Comparison of ENCODE assay signal across 37 cellular contexts in the genomic region with DNA sequence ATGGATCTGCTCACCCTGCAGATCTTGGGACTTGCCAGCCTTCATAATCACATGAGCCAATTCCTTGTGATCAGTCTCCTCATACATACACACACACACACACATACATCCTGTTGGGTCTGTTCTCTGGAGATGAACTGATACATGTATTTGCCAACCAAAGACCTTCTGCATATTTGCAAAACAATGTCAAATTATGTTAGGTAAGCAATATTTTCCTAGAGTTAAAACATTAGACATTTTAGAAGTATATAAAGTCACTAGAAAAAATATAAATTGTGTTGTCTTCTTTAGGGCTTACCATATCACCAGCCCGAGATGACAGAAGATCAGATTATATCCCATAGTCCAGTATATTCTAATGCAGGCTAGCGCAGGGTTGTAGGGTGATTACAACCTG.
"Had no signal": no experiment of that assay in that cellular context is flagged by ENCODE, and none has a peak within 500 bp of the region (broad histone marks: within the 10 kb centered on the region; RNA-seq: fewer than 3 reads in every experiment).

No MANE protein-coding gene starts in this region.

- H3K4me3 Mint-ChIP-seq: activated B cell treated with CpG ODN at 0.5 μM for 24 hours; activated CD4-positive, alpha-beta memory T cell treated with anti-CD3 and anti-CD28 coated beads for 36 hours; activated CD4-positive, alpha-beta T cell treated with anti-CD3 and anti-CD28 coated beads, Interleukin-2, amount 10 ng/mL, durations not matched to agents 24 days and 14 days; activated CD8-positive, alpha-beta T cell treated with anti-CD3 and anti-CD28 coated beads for 36 hours; activated naive CD4-positive, alpha-beta T cell treated with anti-CD3 and anti-CD28 coated beads, Interleukin-2, amount 10 ng/mL, durations not matched to agents 7 days and 5 days; activated naive CD4-positive, alpha-beta T cell treated with anti-CD3 and anti-CD28 coated beads, Interleukin-2, amount 50 U/mL, for 24 hours; activated naive CD8-positive, alpha-beta T cell; activated naive CD8-positive, alpha-beta T cell treated with anti-CD3 and anti-CD28 coated beads, Interleukin-2, amount 10 ng/mL, durations not matched to agents 7 days and 5 days; activated naive CD8-positive, alpha-beta T cell treated with anti-CD3 and anti-CD28 coated beads, Interleukin-2, amount 50 U/mL, for 24 hours; brain; central memory CD8-positive, alpha-beta T cell; T-helper 1 cell treated with Interleukin-12 subunit alpha and Interleukin-12 subunit beta and Interleukin-4 antibody, amounts not matched to agents 30 μg/mL and 1 μg/mL, for 36 hours; T-helper 2 cell treated with Interferon-gamma antibody and Interleukin-4, amounts not matched to agents 5 μg/mL and 100 μg/mL, for 36 hours had no signal

- H3K36me3 Mint-ChIP-seq: activated CD4-positive, alpha-beta memory T cell treated with anti-CD3 and anti-CD28 coated beads for 36 hours; activated naive CD4-positive, alpha-beta T cell treated with anti-CD3 and anti-CD28 coated beads, Interleukin-2, amount 10 ng/mL, durations not matched to agents 7 days and 5 days; activated naive CD4-positive, alpha-beta T cell treated with anti-CD3 and anti-CD28 coated beads, Interleukin-2, amount 50 U/mL, for 24 hours; activated naive CD8-positive, alpha-beta T cell; activated naive CD8-positive, alpha-beta T cell treated with anti-CD3 and anti-CD28 coated beads, Interleukin-2, amount 10 ng/mL, durations not matched to agents 7 days and 5 days; brain had no signal

- ATAC-seq: activated CD8-positive, alpha-beta T cell treated with anti-CD3 and anti-CD28 coated beads for 36 hours had no signal

- FAIRE-seq: bronchial epithelial cell, TTC549 had no signal

- H3K27me3 ChIP-seq: ascending aorta had no signal

- DNase-seq: activated B cell treated with CpG ODN at 0.5 μM for 24 hours; activated CD4-positive, alpha-beta memory T cell treated with anti-CD3 and anti-CD28 coated beads for 36 hours; activated CD4-positive, alpha-beta T cell treated with anti-CD3 and anti-CD28 coated beads for 4 hours; activated CD4-positive, alpha-beta T cell treated with anti-CD3 and anti-CD28 coated beads, Interleukin-2, amount 10 ng/mL, durations not matched to agents 24 days and 14 days; activated CD4-positive, alpha-beta T cell treated with anti-CD3 and anti-CD28 coated beads, Interleukin-2, amount 50 U/mL, for 1 hour; activated CD4-positive, alpha-beta T cell treated with anti-CD3 and anti-CD28 coated beads, Interleukin-2, amount 50 U/mL, for 4 hours; activated CD4-positive, CD25-positive, alpha-beta regulatory T cell treated with anti-CD3 and anti-CD28 coated beads, Interleukin-2, amount 50 U/mL, for 72 hours; activated CD8-positive, alpha-beta memory T cell treated with anti-CD3 and anti-CD28 coated beads, Interleukin-2, amount 50 U/mL, for 4 hours; activated CD8-positive, alpha-beta T cell treated with anti-CD3 and anti-CD28 coated beads for 36 hours; activated effector memory CD4-positive, alpha-beta T cell treated with Interleukin-2 at 50 U/mL for 16 hours; activated gamma-delta T cell; activated naive CD4-positive, alpha-beta T cell treated with anti-CD3 and anti-CD28 coated beads, Interleukin-2, amount 10 ng/mL, durations not matched to agents 7 days and 5 days; activated naive CD4-positive, alpha-beta T cell treated with Interleukin-2 at 50 U/mL for 16 hours; activated naive CD8-positive, alpha-beta T cell treated with anti-CD3 and anti-CD28 coated beads, Interleukin-2, amount 10 ng/mL, durations not matched to agents 7 days and 5 days; activated naive CD8-positive, alpha-beta T cell treated with anti-CD3 and anti-CD28 coated beads, Interleukin-2, amount 50 U/mL, for 24 hours; activated T-cell treated with anti-CD3 and anti-CD28 coated beads for 4 hours; activated T-cell treated with anti-CD3 and anti-CD28 coated beads, Interleukin-2, amount 50 U/mL, for 1 hour; activated T-cell treated with anti-CD3 and anti-CD28 coated beads, Interleukin-2, amount 50 U/mL, for 48 hours; amygdala; anterior cingulate cortex; caudate nucleus; cerebellar nuclear complex; T-helper 1 cell; T-helper 2 cell; T-helper 9 cell had no signal

- H3K9me3 ChIP-seq: ascending aorta had no signal

- H3K27ac Mint-ChIP-seq: activated B cell treated with CpG ODN at 0.5 μM for 24 hours; activated CD4-positive, alpha-beta memory T cell treated with anti-CD3 and anti-CD28 coated beads for 36 hours; activated CD4-positive, alpha-beta T cell treated with anti-CD3 and anti-CD28 coated beads, Interleukin-2, amount 10 ng/mL, durations not matched to agents 24 days and 14 days; activated CD8-positive, alpha-beta T cell treated with anti-CD3 and anti-CD28 coated beads for 36 hours; activated naive CD4-positive, alpha-beta T cell treated with anti-CD3 and anti-CD28 coated beads, Interleukin-2, amount 10 ng/mL, durations not matched to agents 7 days and 5 days; activated naive CD4-positive, alpha-beta T cell treated with anti-CD3 and anti-CD28 coated beads, Interleukin-2, amount 50 U/mL, for 24 hours; activated naive CD8-positive, alpha-beta T cell; activated naive CD8-positive, alpha-beta T cell treated with anti-CD3 and anti-CD28 coated beads, Interleukin-2, amount 10 ng/mL, durations not matched to agents 7 days and 5 days; activated naive CD8-positive, alpha-beta T cell treated with anti-CD3 and anti-CD28 coated beads, Interleukin-2, amount 50 U/mL, for 24 hours; activated T-helper 2 cell treated with anti-CD3 and anti-CD28 coated beads, Interferon-gamma antibody, Interleukin-2, Interleukin-4, amounts not matched to agents 10 μg/mL and 5 μg/mL and 100 μg/mL, durations not matched to agents 14 hours and 24 hours and 36 hours; brain; T-helper 1 cell treated with Interleukin-12 subunit alpha and Interleukin-12 subunit beta and Interleukin-4 antibody, amounts not matched to agents 30 μg/mL and 1 μg/mL, for 36 hours; T-helper 2 cell treated with Interferon-gamma antibody and Interleukin-4, amounts not matched to agents 5 μg/mL and 100 μg/mL, for 36 hours had no signal

- H3K36me3 ChIP-seq: ascending aorta, cardiac muscle cell had no signal

- H3K4me3 ChIP-seq: ascending aorta, cardiac muscle cell had no signal

- H3K9me3 Mint-ChIP-seq: activated B cell treated with CpG ODN at 0.5 μM for 24 hours; activated CD4-positive, alpha-beta memory T cell treated with anti-CD3 and anti-CD28 coated beads for 36 hours; activated CD4-positive, alpha-beta T cell treated with anti-CD3 and anti-CD28 coated beads, Interleukin-2, amount 10 ng/mL, durations not matched to agents 24 days and 14 days; activated CD8-positive, alpha-beta T cell treated with anti-CD3 and anti-CD28 coated beads for 36 hours; activated naive CD4-positive, alpha-beta T cell treated with anti-CD3 and anti-CD28 coated beads, Interleukin-2, amount 10 ng/mL, durations not matched to agents 7 days and 5 days; activated naive CD4-positive, alpha-beta T cell treated with anti-CD3 and anti-CD28 coated beads, Interleukin-2, amount 50 U/mL, for 24 hours; activated naive CD8-positive, alpha-beta T cell treated with anti-CD3 and anti-CD28 coated beads, Interleukin-2, amount 10 ng/mL, durations not matched to agents 7 days and 5 days; activated naive CD8-positive, alpha-beta T cell treated with anti-CD3 and anti-CD28 coated beads, Interleukin-2, amount 50 U/mL, for 24 hours; activated T-helper 2 cell treated with anti-CD3 and anti-CD28 coated beads, Interferon-gamma antibody, Interleukin-2, Interleukin-4, amounts not matched to agents 10 μg/mL and 5 μg/mL and 100 μg/mL, durations not matched to agents 14 hours and 24 hours and 36 hours; brain; central memory CD8-positive, alpha-beta T cell; T-helper 1 cell treated with Interleukin-12 subunit alpha and Interleukin-12 subunit beta and Interleukin-4 antibody, amounts not matched to agents 30 μg/mL and 1 μg/mL, for 36 hours; T-helper 2 cell treated with Interferon-gamma antibody and Interleukin-4, amounts not matched to agents 5 μg/mL and 100 μg/mL, for 36 hours had no signal

- H3K4me1 ChIP-seq: ascending aorta had no signal

- H3K27ac ChIP-seq: ascending aorta, cardiac muscle cell, VCaP had no signal
